9 cellular contexts compared by ENCODE assay signal in the genomic region with DNA sequence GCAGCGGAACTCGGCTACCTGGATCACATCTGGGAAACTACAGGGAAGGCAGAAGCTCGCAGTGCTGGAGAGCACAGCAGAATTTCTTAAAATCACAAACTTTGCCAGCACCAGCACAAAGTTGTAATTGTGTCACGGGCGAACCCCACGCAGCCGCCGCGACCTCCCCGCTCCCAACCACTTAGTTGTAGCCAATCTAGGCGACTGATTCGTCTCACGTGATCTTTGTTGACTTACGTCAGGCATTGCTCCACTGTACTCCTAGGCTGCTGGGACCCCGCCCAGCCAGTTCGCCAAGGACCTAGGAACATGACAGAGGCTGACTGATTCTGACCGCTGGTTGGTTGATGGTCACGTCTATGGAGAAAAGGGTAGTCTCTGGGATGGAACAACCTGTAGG. TPM values are rescaled to one million over a fixed set of nuclear protein-coding genes. Genes with fewer than 3 reads are reported as not detected.
DNase-seq lines count a peak whose midpoint lies in the region; ATAC-seq and TF ChIP-seq lines count a peak whose summit lies in the region.
"Had no signal": no experiment of that assay in that cellular context is flagged by ENCODE, and none has a peak within 500 bp of the region (broad histone marks: within the 10 kb centered on the region; RNA-seq: fewer than 3 reads in every experiment).

TSS of gene UTY (minus strand) at position 206 of the 400 bp plus-strand sequence. CDS start 368 bp downstream, outside the sequence.

- peak; percentile 89 for ATAC-seq in HG03060 (IDR thresholded peaks at IDR 0.05; ENCODE audit: low read depth, unreplicated experiment)

- H3K36me3 ChIP-seq in trophoblast cell (ENCODE audit: control insufficient read depth in 1 of 2, insufficient read depth in 2 of 2, low read length in 2 of 2) = peaks cover 2% of the 10 kb centered on the region in 2 experiments

- H3K9me3 Mint-ChIP-seq in endothelial cell (ENCODE audit: unreplicated experiment) = no peaks in the 10 kb centered on the region

- peaks cover 12% of the 10 kb centered on the region for H3K79me1 ChIP-seq in trophoblast cell (ENCODE audit: low read length)

- peak within 1 kb of the TSS; percentile 68 for H3K14ac ChIP-seq in trophoblast cell (ENCODE audit: low read length)

- peak within 1 kb of the TSS; percentile 97 for H3K4me3 Mint-ChIP-seq in endothelial cell (ENCODE audit: unreplicated experiment)

- H3K23ac ChIP-seq in trophoblast cell (ENCODE audit: low read length) = no peak within 1 kb of the TSS

- peak within 1 kb of the TSS; percentile 74 for H3K27ac ChIP-seq in trophoblast cell (ENCODE audit: low read depth, low read length)

- H3K4me3 ChIP-seq in trophoblast cell (ENCODE audit: low read depth, low read length) = peak within 1 kb of the TSS; percentile 92

- H3K9ac ChIP-seq in trophoblast cell (ENCODE audit: low read length) = peak within 1 kb of the TSS; percentile 85

- peaks cover 6% of the 10 kb centered on the region for H3K4me1 Mint-ChIP-seq in endothelial cell (ENCODE audit: unreplicated experiment)

- H3K27ac Mint-ChIP-seq in endothelial cell (ENCODE audit: unreplicated experiment) = peak within 1 kb of the TSS; percentile 95

- H2BK5ac ChIP-seq in trophoblast cell (ENCODE audit: low read depth, low read length, poor library complexity) = peak within 1 kb of the TSS; percentile 82

- peak within 1 kb of the TSS; percentile 83 for H4K8ac ChIP-seq in trophoblast cell (ENCODE audit: low read depth, low read length)

- H3K36me3 Mint-ChIP-seq in endothelial cell (ENCODE audit: low read depth, unreplicated experiment) = peaks cover 4% of the 10 kb centered on the region

- H2BK120ac ChIP-seq in trophoblast cell (ENCODE audit: insufficient read depth, low read length, poor library complexity) = peak within 1 kb of the TSS; percentile 68

- H3K4me1 ChIP-seq in trophoblast cell (ENCODE audit: control insufficient read depth in 1 of 2, insufficient read depth in 2 of 2, low read length in 2 of 2) = peaks cover 3 to 4% of the 10 kb centered on the region in 2 experiments

- H3K9me3 ChIP-seq in trophoblast cell (ENCODE audit: insufficient read depth, low read depth, low read length) = no peaks in the 10 kb centered on the region

- peak within 1 kb of the TSS; percentile 45 for H2AFZ ChIP-seq in trophoblast cell (ENCODE audit: insufficient read depth, low read length, poor library complexity)

- no peak for TF ChIP-seq CTCF in endothelial cell (IDR thresholded peaks at IDR 0.05; ENCODE audit: unreplicated experiment)

- H2AK5ac ChIP-seq in trophoblast cell (ENCODE audit: low read length) = no peak within 1 kb of the TSS

- no peaks in the 10 kb centered on the region for H3K27me3 ChIP-seq in trophoblast cell (ENCODE audit: insufficient read depth, low read length)

- H3K79me2 ChIP-seq in trophoblast cell (ENCODE audit: control insufficient read depth, insufficient read depth, low read length, poor library complexity) = peaks cover 5% of the 10 kb centered on the region

- peak within 1 kb of the TSS; percentile 57 for H4K91ac ChIP-seq in trophoblast cell (ENCODE audit: low read depth, low read length)

- no peaks in the 10 kb centered on the region for H3K27me3 Mint-ChIP-seq in endothelial cell (ENCODE audit: unreplicated experiment)

- peak within 1 kb of the TSS; percentile 44 for H3K4ac ChIP-seq in trophoblast cell (ENCODE audit: low read depth, low read length)

- DNase-seq in D341Med (ENCODE audit: low spot score) = peak; percentile 77
- peak; percentile 62 for DNase-seq in endothelial cell (ENCODE audit: low spot score)
- DNase-seq in trophoblast cell = peak in 1 of 2 donors; percentile 86
- DNase-seq in NCI-H146 treated with DMSO at 0.1 percent for 48 hours (lab: John Stamatoyannopoulos, UW; ENCODE audit: unreplicated experiment) = no peak
- no peak for DNase-seq in NCI-H82 treated with DMSO at 0.1 percent for 48 hours (lab: John Stamatoyannopoulos, UW; ENCODE audit: unreplicated experiment)
- DNase-seq in NCI-H1930 (lab: John Stamatoyannopoulos, UW) = no peak

- no CpG with 5 or more reads among the region's 18 CpGs for WGBS in trophoblast cell (ENCODE audit: extremely low coverage, insufficient coverage, insufficient read length)

- H2BK12ac ChIP-seq in trophoblast cell (ENCODE audit: low read length) = no peak within 1 kb of the TSS

- H4K12ac ChIP-seq in trophoblast cell (ENCODE audit: low read depth, low read length) = peak within 1 kb of the TSS; percentile 2

- intact Hi-C loops in T-helper 2 cell treated with Interferon-gamma antibody and Interleukin-4, amounts not matched to agents 100 ng/mL and 5 ng/mL, for 36 hours (cut with micrococcal nuclease) = loop anchor here (1.0 to 5.0 kb wide), 4 partner anchors 44 to 862 kb away; partner anchors contain the start of gene TMSB4Y

- peak within 1 kb of the TSS; percentile 66 for H3K18ac ChIP-seq in trophoblast cell (ENCODE audit: low read length)

- peak within 1 kb of the TSS; percentile 49 for H3K4me2 ChIP-seq in trophoblast cell (ENCODE audit: low read length)

RNA-seq across cellular contexts. Expression of gene UTY, which starts in this region (rescaled TPM):
- 28.1 and 28.5 TPM in 2 replicates for total RNA-seq in T-helper 2 cell treated with Interferon-gamma antibody and Interleukin-4, amounts not matched to agents 100 ng/mL and 5 ng/mL, for 36 hours
- 36.0 TPM for total RNA-seq in endothelial cell (ENCODE audit: unreplicated experiment)
- 6.7 and 6.8 TPM in 2 replicates for polyA plus RNA-seq in trophoblast cell (2013)
- total RNA-seq: glomerular endothelial cell had no signal

Comparison
In these comparisons a context has a peak if more than half of its experiments do, and no peak if none do; other contexts are left out.
1. DNase-seq: peak in D341Med (single experiment) and endothelial cell (single experiment); none in NCI-H146 treated with DMSO at 0.1 percent for 48 hours (single experiment), NCI-H82 treated with DMSO at 0.1 percent for 48 hours (single experiment) and NCI-H1930 (0 of 2).